2 cellular contexts compared by ENCODE assay signal in the genomic region with DNA sequence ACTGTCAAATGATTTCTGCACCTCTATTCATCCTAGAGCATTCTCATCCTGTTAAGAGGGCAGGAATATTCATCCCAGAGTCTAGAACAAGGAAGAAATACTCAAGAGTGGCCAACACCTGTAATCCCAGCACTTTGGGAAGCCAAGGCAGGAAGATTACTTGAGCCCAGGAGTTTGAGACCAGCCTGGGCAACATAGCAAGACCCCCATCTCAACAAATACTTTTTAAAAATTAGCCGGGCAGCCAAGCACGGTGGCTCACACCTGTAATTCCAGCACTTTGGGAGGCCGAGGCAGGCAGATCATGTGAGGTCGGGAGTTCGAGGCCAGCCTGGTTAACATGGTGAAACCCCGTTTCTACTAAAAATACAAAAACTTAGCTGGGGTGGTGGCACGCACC. TPM values are rescaled to one million over a fixed set of nuclear protein-coding genes. Genes with fewer than 3 reads are reported as not detected.
"Had no signal": no experiment of that assay in that cellular context is flagged by ENCODE, and none has a peak within 500 bp of the region (broad histone marks: within the 10 kb centered on the region; RNA-seq: fewer than 3 reads in every experiment).

No MANE protein-coding gene starts in this region.

RNA-seq across cellular contexts. Expression of gene RIPOR3, which starts 6.9 kb away (rescaled TPM):
- total RNA-seq: dermis microvascular lymphatic vessel endothelial cell, endothelial cell of umbilical vein had no signal
- polyA plus RNA-seq: endothelial cell of umbilical vein had no signal

RNA-seq across cellular contexts. Expression of gene PARD6B, which starts 33.1 kb away (rescaled TPM):
- total RNA-seq: endothelial cell of umbilical vein had no signal
